17 cellular contexts compared by ENCODE assay signal in genomic region chr10:133391761-133392518, GRCh38. TPM values are rescaled to one million over a fixed set of nuclear protein-coding genes. Genes with fewer than 3 reads are reported as not detected.
DNase-seq lines count a peak whose midpoint lies in the region; ATAC-seq and TF ChIP-seq lines count a peak whose summit lies in the region.
"Had no signal": no experiment of that assay in that cellular context is flagged by ENCODE, and none has a peak within 500 bp of the region (broad histone marks: within the 10 kb centered on the region; RNA-seq: fewer than 3 reads in every experiment).

No MANE protein-coding gene starts in this region.

- H3K27ac ChIP-seq in upper lobe of right lung: no peak overlapping the region
- H3K27ac ChIP-seq: adrenal gland, pancreas had no signal

- peak overlapping the region; percentile 96 for H3K27ac Mint-ChIP-seq in activated CD4-positive, alpha-beta memory T cell treated with anti-CD3 and anti-CD28 coated beads for 36 hours
- no peak overlapping the region for H3K27ac Mint-ChIP-seq in endothelial cell (ENCODE audit: unreplicated experiment)

- intact Hi-C loops in activated CD4-positive, alpha-beta memory T cell treated with anti-CD3 and anti-CD28 coated beads for 36 hours (cut with micrococcal nuclease): loop anchor here (2.0 to 5.0 kb wide), 4 partner anchors 35 to 945 kb away; partner anchors contain the start of genes FUOM, TUBGCP2 and ZNF511
- intact Hi-C loops in upper lobe of right lung (cut with DNase I): no loop called here

- no peaks in the 10 kb centered on the region for H3K9me3 ChIP-seq in upper lobe of right lung
- H3K9me3 ChIP-seq: adrenal gland, pancreas had no signal

- peaks cover 10% of the 10 kb centered on the region for H3K36me3 Mint-ChIP-seq in activated CD4-positive, alpha-beta memory T cell treated with anti-CD3 and anti-CD28 coated beads for 36 hours
- H3K36me3 Mint-ChIP-seq in endothelial cell (ENCODE audit: low read depth, unreplicated experiment): peaks cover 4% of the 10 kb centered on the region

- no peaks in the 10 kb centered on the region for H3K27me3 ChIP-seq in upper lobe of right lung
- H3K27me3 ChIP-seq: adrenal gland, pancreas had no signal

- peaks cover 8% of the 10 kb centered on the region for H3K4me1 ChIP-seq in upper lobe of right lung

- no peak overlapping the region for H3K4me3 Mint-ChIP-seq in activated CD4-positive, alpha-beta memory T cell treated with anti-CD3 and anti-CD28 coated beads for 36 hours
- H3K4me3 Mint-ChIP-seq in endothelial cell (ENCODE audit: unreplicated experiment): no peak overlapping the region

- no peaks in the 10 kb centered on the region for H3K27me3 Mint-ChIP-seq in activated CD4-positive, alpha-beta memory T cell treated with anti-CD3 and anti-CD28 coated beads for 36 hours
- H3K27me3 Mint-ChIP-seq in endothelial cell (ENCODE audit: unreplicated experiment): peaks cover 12% of the 10 kb centered on the region

- TF ChIP-seq CTCF in upper lobe of right lung (IDR thresholded peaks at IDR 0.05) (no peak), endothelial cell (IDR thresholded peaks at IDR 0.05; ENCODE audit: unreplicated experiment) (no peak)

- H3K36me3 ChIP-seq in upper lobe of right lung: peaks cover 12% of the 10 kb centered on the region

- no peak overlapping the region for H3K4me3 ChIP-seq in upper lobe of right lung
- H3K4me3 ChIP-seq: adrenal gland, K562, pancreas had no signal

- ATAC-seq in upper lobe of right lung (no peak), HG03378 (IDR thresholded peaks at IDR 0.05; ENCODE audit: unreplicated experiment) (no peak)
- ATAC-seq: K562, pancreas had no signal

- POLR2A ChIA-PET in activated CD4-positive, alpha-beta memory T cell treated with anti-CD3 and anti-CD28 coated beads for 36 hours (lab: Charles Lee): no interaction called here

- peak; percentile 14 to 37 for DNase-seq in stimulated activated CD4-positive, alpha-beta T cell treated with anti-CD3 and anti-CD28 coated beads, Interleukin-2, amount 100 ng/mL, for 24 hours
- DNase-seq in stimulated activated CD4-positive, alpha-beta T cell treated with anti-CD3 and anti-CD28 coated beads, Interleukin-2, amount 100 ng/mL, for 48 hours: no peak
- peak; percentile 73 for DNase-seq in activated CD4-positive, alpha-beta memory T cell treated with anti-CD3 and anti-CD28 coated beads for 36 hours
- DNase-seq in islet precursor cell: peak; percentile 22
- DNase-seq in upper lobe of right lung: peak; percentile 48
- DNase-seq in endothelial cell (ENCODE audit: low spot score): no peak
- no peak for DNase-seq in D341Med (ENCODE audit: low spot score)
- DNase-seq: C1 segment of cervical spinal cord, mammary epithelial cell, NCI-H1436 treated with DMSO at 0.1 percent for 48 hours, NCI-H526, SHP77 had no signal

- peaks cover 53% of the 10 kb centered on the region for H3K4me1 Mint-ChIP-seq in activated CD4-positive, alpha-beta memory T cell treated with anti-CD3 and anti-CD28 coated beads for 36 hours (ENCODE audit: low read depth)
- H3K4me1 Mint-ChIP-seq in endothelial cell (ENCODE audit: unreplicated experiment): peaks cover 27% of the 10 kb centered on the region

- CTCF ChIA-PET in activated CD4-positive, alpha-beta memory T cell treated with anti-CD3 and anti-CD28 coated beads for 36 hours (lab: Charles Lee): interaction anchor here (1.0 to 3.3 kb wide), 3 partner anchors 62 to 84 kb away, joined by 4 to 17 read pairs (median 6); no protein-coding TSS in a partner anchor

- no peaks in the 10 kb centered on the region for H3K9me3 Mint-ChIP-seq in activated CD4-positive, alpha-beta memory T cell treated with anti-CD3 and anti-CD28 coated beads for 36 hours
- H3K9me3 Mint-ChIP-seq in endothelial cell (ENCODE audit: unreplicated experiment): no peaks in the 10 kb centered on the region

RNA-seq across cellular contexts. Expression of gene MTG1, which starts 2.0 kb away (rescaled TPM):
- 10 to 100 TPM; 33.9 to 40.3 TPM for total RNA-seq in activated CD4-positive, alpha-beta memory T cell treated with anti-CD3 and anti-CD28 coated beads for 36 hours
- 33.0 TPM for total RNA-seq in upper lobe of right lung
- 97.3 TPM for total RNA-seq in endothelial cell (ENCODE audit: unreplicated experiment)

RNA-seq across cellular contexts. Expression of gene PAOX, which starts 12.9 kb away (rescaled TPM):
- 1 to 10 TPM; 8.8 to 9.6 TPM for total RNA-seq in activated CD4-positive, alpha-beta memory T cell treated with anti-CD3 and anti-CD28 coated beads for 36 hours
- total RNA-seq in upper lobe of right lung (6.0 TPM), endothelial cell (ENCODE audit: unreplicated experiment) (6.6 TPM)

RNA-seq across cellular contexts. Expression of gene ECHS1, which starts 18.8 kb away (rescaled TPM):
- total RNA-seq in activated CD4-positive, alpha-beta memory T cell treated with anti-CD3 and anti-CD28 coated beads for 36 hours: 10 to 100 TPM; 60.2 to 64.8 TPM
- total RNA-seq in upper lobe of right lung: 55.8 TPM
- 69.6 TPM for total RNA-seq in endothelial cell (ENCODE audit: unreplicated experiment)

RNA-seq across cellular contexts. Expression of gene SPRN, which starts 32.5 kb away (rescaled TPM):
- not detected for total RNA-seq in activated CD4-positive, alpha-beta memory T cell treated with anti-CD3 and anti-CD28 coated beads for 36 hours
- not detected for total RNA-seq in upper lobe of right lung
- total RNA-seq in endothelial cell (ENCODE audit: unreplicated experiment): 0.28 TPM
- total RNA-seq: K562, subcutaneous adipose tissue had no signal

RNA-seq across cellular contexts. Expression of gene FUOM, which starts 34.1 kb away (rescaled TPM):
- total RNA-seq in activated CD4-positive, alpha-beta memory T cell treated with anti-CD3 and anti-CD28 coated beads for 36 hours: 10 to 100 TPM; 46.5 to 49.8 TPM
- total RNA-seq in upper lobe of right lung (21.2 TPM), endothelial cell (ENCODE audit: unreplicated experiment) (8.9 TPM)

Comparison
In these comparisons a context has a peak if more than half of its experiments do, and no peak if none do; other contexts are left out.
1. DNase-seq: peak in stimulated activated CD4-positive, alpha-beta T cell treated with anti-CD3 and anti-CD28 coated beads, Interleukin-2, amount 100 ng/mL, for 24 hours (2 of 2), activated CD4-positive, alpha-beta memory T cell treated with anti-CD3 and anti-CD28 coated beads for 36 hours (single experiment), islet precursor cell (single experiment) and upper lobe of right lung (single experiment); none in stimulated activated CD4-positive, alpha-beta T cell treated with anti-CD3 and anti-CD28 coated beads, Interleukin-2, amount 100 ng/mL, for 48 hours (0 of 2), endothelial cell (single experiment) and D341Med (single experiment).